12 cellular contexts compared by ENCODE assay signal in the genomic region with DNA sequence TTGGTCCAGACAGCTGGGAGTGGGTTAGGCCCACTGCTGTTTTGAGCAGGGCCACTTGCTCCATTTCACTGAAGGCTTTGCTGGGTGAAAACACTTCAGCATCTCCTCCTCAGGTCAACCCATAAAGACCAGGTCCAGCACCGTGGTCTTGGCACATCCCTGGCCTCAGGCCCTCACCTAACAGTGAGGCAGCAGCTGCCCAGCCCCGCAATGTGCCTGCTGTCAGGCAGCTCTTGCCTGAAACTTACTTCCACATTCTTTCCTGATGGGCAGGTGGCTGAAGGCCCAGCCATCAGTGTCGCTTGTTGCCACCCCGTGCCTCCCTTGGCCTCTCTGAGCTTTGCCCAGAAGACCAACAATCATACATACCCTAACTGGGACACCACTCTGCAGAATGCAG. TPM values are rescaled to one million over a fixed set of nuclear protein-coding genes. Genes with fewer than 3 reads are reported as not detected.
DNase-seq lines count a peak whose midpoint lies in the region; ATAC-seq and TF ChIP-seq lines count a peak whose summit lies in the region.
"Had no signal": no experiment of that assay in that cellular context is flagged by ENCODE, and none has a peak within 500 bp of the region (broad histone marks: within the 10 kb centered on the region; RNA-seq: fewer than 3 reads in every experiment).

No MANE protein-coding gene starts in this region.

- H3K27ac ChIP-seq in cardiac muscle cell, result peak overlapping the region; percentile 27
- no peak overlapping the region for H3K27ac ChIP-seq in right atrium auricular region
- peak overlapping the region; percentile 46 for H3K27ac ChIP-seq in vagina

- H3K4me3 Mint-ChIP-seq in activated CD8-positive, alpha-beta T cell treated with anti-CD3 and anti-CD28 coated beads, Interleukin-2, amount 10 ng/mL, durations not matched to agents 7 days and 5 days, result peak overlapping the region; percentile 30
- H3K4me3 Mint-ChIP-seq in immature natural killer cell (peak overlapping the region in 1 of 5 donors; percentile 20), endothelial cell (ENCODE audit: unreplicated experiment) (no peak overlapping the region)

- POLR2A ChIA-PET in activated CD8-positive, alpha-beta T cell treated with anti-CD3 and anti-CD28 coated beads, Interleukin-2, amount 10 ng/mL, durations not matched to agents 7 days and 5 days (lab: Charles Lee), result interaction anchor here (1.5 kb wide), 1 partner anchor 101 kb away, joined by 8 read pairs; the partner anchor contains the start of gene ARPC3

- in situ Hi-C loops in KBM-7 (cut with MboI; ENCODE audit: low pct_unique_long_range_greater_than_20kb, low sequenced_read_pairs), result no loop called here

- ATAC-seq in activated CD8-positive, alpha-beta T cell treated with anti-CD3 and anti-CD28 coated beads, Interleukin-2, amount 10 ng/mL, durations not matched to agents 7 days and 5 days, result no peak

- H3K4me3 ChIP-seq in cardiac muscle cell (no peak overlapping the region), right atrium auricular region (no peak overlapping the region), vagina (no peak overlapping the region)
- H3K4me3 ChIP-seq: HAP-1 had no signal

- H3K4me1 ChIP-seq in cardiac muscle cell (ENCODE audit: low read depth) (no peaks in the 10 kb centered on the region), right atrium auricular region (peaks cover 0 to 8% of the 10 kb centered on the region in 2 donors), vagina (peaks cover 31% of the 10 kb centered on the region)
- H3K4me1 ChIP-seq: HAP-1 had no signal

- H3K36me3 ChIP-seq in cardiac muscle cell, result peaks cover 74% of the 10 kb centered on the region
- H3K36me3 ChIP-seq in right atrium auricular region, result peaks cover 76% of the 10 kb centered on the region
- peaks cover 0 to 57% of the 10 kb centered on the region in 2 donors for H3K36me3 ChIP-seq in vagina

- H3K27ac Mint-ChIP-seq in activated CD8-positive, alpha-beta T cell treated with anti-CD3 and anti-CD28 coated beads, Interleukin-2, amount 10 ng/mL, durations not matched to agents 7 days and 5 days, result peak overlapping the region; percentile 87
- H3K27ac Mint-ChIP-seq in immature natural killer cell (peak overlapping the region in 5 of 6 donors; percentile 23 to 84 (median 80)), endothelial cell (ENCODE audit: unreplicated experiment) (no peak overlapping the region)

- H3K27me3 Mint-ChIP-seq in activated CD8-positive, alpha-beta T cell treated with anti-CD3 and anti-CD28 coated beads, Interleukin-2, amount 10 ng/mL, durations not matched to agents 7 days and 5 days (ENCODE audit: low read depth), result no peaks in the 10 kb centered on the region
- H3K27me3 Mint-ChIP-seq in immature natural killer cell (ENCODE audit: low read depth in 3 of 3) (peaks cover 0 to 4% (median 2%) of the 10 kb centered on the region in 3 donors), endothelial cell (ENCODE audit: unreplicated experiment) (no peaks in the 10 kb centered on the region)

- H3K4me1 Mint-ChIP-seq in activated CD8-positive, alpha-beta T cell treated with anti-CD3 and anti-CD28 coated beads, Interleukin-2, amount 10 ng/mL, durations not matched to agents 7 days and 5 days (ENCODE audit: low read depth), result peaks cover 41% of the 10 kb centered on the region
- H3K4me1 Mint-ChIP-seq in immature natural killer cell (peaks cover 12 to 27% of the 10 kb centered on the region in 2 donors), endothelial cell (ENCODE audit: unreplicated experiment) (peaks cover 18% of the 10 kb centered on the region)

- TF ChIP-seq CTCF in cardiac muscle cell (IDR thresholded peaks at IDR 0.05; ENCODE audit: low read depth, low read length) (no peak), right atrium auricular region (IDR thresholded peaks at IDR 0.05) (no peak), vagina (IDR thresholded peaks at IDR 0.05) (no peak), endothelial cell (IDR thresholded peaks at IDR 0.05; ENCODE audit: unreplicated experiment) (no peak)

- peaks cover 57% of the 10 kb centered on the region for H3K36me3 Mint-ChIP-seq in activated CD8-positive, alpha-beta T cell treated with anti-CD3 and anti-CD28 coated beads, Interleukin-2, amount 10 ng/mL, durations not matched to agents 7 days and 5 days (ENCODE audit: low read depth)
- H3K36me3 Mint-ChIP-seq in immature natural killer cell (peaks cover 17 to 32% (median 17%) of the 10 kb centered on the region in 3 donors), endothelial cell (ENCODE audit: low read depth, unreplicated experiment) (peaks cover 43% of the 10 kb centered on the region)

- intact Hi-C loops in vagina (cut with DNase I), result no loop called here

- no peak for TF ChIP-seq POLR2A in vagina (IDR thresholded peaks at IDR 0.05)

- DNase-seq in cardiac muscle cell (ENCODE audit: low read depth in 1 of 2, low spot score in 1 of 2), result no peak
- no peak for DNase-seq in right atrium auricular region (ENCODE audit: low spot score)
- DNase-seq in activated CD8-positive, alpha-beta T cell treated with anti-CD3 and anti-CD28 coated beads, Interleukin-2, amount 10 ng/mL, durations not matched to agents 7 days and 5 days, result no peak
- no peak for DNase-seq in immature natural killer cell
- DNase-seq in vagina (ENCODE audit: extremely low spot score in 2 of 2), result no peak
- DNase-seq in HT-29 (ENCODE audit: low spot score), result no peak
- no peak for DNase-seq in endothelial cell (ENCODE audit: low spot score)
- no peak for DNase-seq in KBM-7
- DNase-seq: amniotic stem cell, C1 segment of cervical spinal cord, NCI-H2227 treated with DMSO at 0.1 percent for 48 hours had no signal

- CTCF ChIA-PET in activated CD8-positive, alpha-beta T cell treated with anti-CD3 and anti-CD28 coated beads, Interleukin-2, amount 10 ng/mL, durations not matched to agents 7 days and 5 days (lab: Charles Lee), result interaction anchor here (1.1 to 1.8 kb wide), 6 partner anchors 9 to 539 kb away, joined by 3 to 17 read pairs (median 6); no protein-coding TSS in a partner anchor

- no peaks in the 10 kb centered on the region for H3K9me3 ChIP-seq in cardiac muscle cell (ENCODE audit: low read depth)
- H3K9me3 ChIP-seq in right atrium auricular region, result no peaks in the 10 kb centered on the region
- no peaks in the 10 kb centered on the region for H3K9me3 ChIP-seq in vagina
- H3K9me3 ChIP-seq: HAP-1 had no signal

- H3K27me3 ChIP-seq in cardiac muscle cell, result no peaks in the 10 kb centered on the region
- no peaks in the 10 kb centered on the region for H3K27me3 ChIP-seq in right atrium auricular region
- H3K27me3 ChIP-seq in vagina, result no peaks in the 10 kb centered on the region

- no peaks in the 10 kb centered on the region for H3K9me3 Mint-ChIP-seq in activated CD8-positive, alpha-beta T cell treated with anti-CD3 and anti-CD28 coated beads, Interleukin-2, amount 10 ng/mL, durations not matched to agents 7 days and 5 days (ENCODE audit: insufficient read depth)
- H3K9me3 Mint-ChIP-seq in immature natural killer cell (no peaks in the 10 kb centered on the region), endothelial cell (ENCODE audit: unreplicated experiment) (no peaks in the 10 kb centered on the region)

RNA-seq across cellular contexts. Expression of gene ANAPC7, which starts 54.4 kb away (rescaled TPM):
- total RNA-seq in cardiac muscle cell, result 37.2 and 55.4 TPM in 2 replicates
- 48.2 and 54.6 TPM in 2 replicates for polyA plus RNA-seq in cardiac muscle cell
- total RNA-seq in right atrium auricular region, result 10 to 100 TPM; 30.4 to 30.9 TPM
- total RNA-seq in activated CD8-positive, alpha-beta T cell treated with anti-CD3 and anti-CD28 coated beads, Interleukin-2, amount 10 ng/mL, durations not matched to agents 7 days and 5 days, result 10 to 100 TPM; 53.0 to 64.3 TPM
- 10 to 100 TPM; 11.0 to 26.4 (median 24.8) TPM for polyA plus RNA-seq in immature natural killer cell
- 57.9 TPM for total RNA-seq in vagina
- 54.4 and 58.5 TPM in 2 replicates for total RNA-seq in HT-29 (2014; rRNA removed; shearing (Covaris generic))
- 64.8 TPM for total RNA-seq in endothelial cell (ENCODE audit: unreplicated experiment)

Comparison
In these comparisons a context has a peak if more than half of its experiments do, and no peak if none do; other contexts are left out.
1. H3K27ac ChIP-seq: peak in cardiac muscle cell (single experiment) and vagina (single experiment); none in right atrium auricular region (0 of 2).